ENCODE assay signal across 8 cellular contexts in the genomic region with DNA sequence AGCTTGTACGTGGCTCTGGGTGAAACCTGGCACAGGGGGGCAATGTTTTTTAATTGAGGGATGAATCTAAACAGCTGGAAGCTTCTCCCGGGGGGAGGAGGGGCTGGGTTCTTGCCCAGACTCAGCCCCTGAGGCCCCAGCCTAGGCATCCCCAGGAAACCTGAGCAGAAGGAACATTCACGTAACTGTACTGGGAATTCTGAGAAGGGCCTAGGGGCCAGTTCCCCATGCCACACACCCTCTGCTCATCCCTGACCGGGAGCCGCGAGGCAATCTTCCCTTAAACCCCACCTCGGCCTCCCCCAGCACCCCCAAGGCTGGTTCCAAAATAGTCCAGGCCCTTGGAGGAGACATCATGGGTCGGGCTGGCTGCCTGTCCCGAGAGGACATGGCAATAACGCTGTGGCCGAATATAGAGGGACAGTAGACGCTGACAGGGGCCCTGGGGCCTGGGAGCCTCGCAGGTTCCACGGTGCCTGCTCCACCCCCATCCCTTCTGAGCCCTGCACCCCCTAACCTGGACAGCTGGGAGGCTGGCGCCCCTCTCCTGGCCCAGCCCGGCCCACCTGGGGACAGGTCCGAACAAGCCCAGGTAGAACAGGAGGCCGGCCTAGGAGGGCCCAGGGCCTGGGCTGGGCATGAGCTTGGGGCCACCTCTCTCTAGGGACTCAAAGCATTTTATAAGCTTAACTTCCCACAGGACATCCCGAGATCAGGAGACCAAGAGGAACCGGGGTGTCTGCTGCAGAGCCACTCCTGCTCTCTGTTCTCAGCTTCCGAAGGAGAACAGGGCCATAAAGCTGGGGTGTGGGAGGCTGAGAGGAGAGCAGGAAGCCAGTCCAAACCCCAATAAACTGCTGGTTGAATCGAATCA.
DNase-seq lines count a peak whose midpoint lies in the region; ATAC-seq, FAIRE-seq and TF ChIP-seq lines count a peak whose summit lies in the region.
"Had no signal": no experiment of that assay in that cellular context is flagged by ENCODE, and none has a peak within 500 bp of the region (broad histone marks: within the 10 kb centered on the region; RNA-seq: fewer than 3 reads in every experiment).

No MANE protein-coding gene starts in this region.

- H3K4me1 ChIP-seq in K562 (replicated peaks in 1 of 2; ENCODE audit: control insufficient read depth in 2 of 2, insufficient read depth in 2 of 2, low read length in 2 of 2): peaks cover 51 to 78% of the 10 kb centered on the region in 2 experiments
- peaks cover 0 to 51% (median 30%) of the 10 kb centered on the region in 4 donors for H3K4me1 ChIP-seq in right lobe of liver

- FAIRE-seq in K562 (lab: Jason Lieb, UNC): no peak
- FAIRE-seq: GM18507 had no signal

- H4K20me1 ChIP-seq in K562 (replicated peaks; ENCODE audit: control insufficient read depth, insufficient read depth, low read length): no peaks in the 10 kb centered on the region

- H3K27ac ChIP-seq in K562 (ENCODE audit: extremely low read depth, low read depth, low read length): peak overlapping the region; percentile 73; the same call in 2 of the 3 replicates
- H3K27ac ChIP-seq in right lobe of liver: peak overlapping the region; percentile 86 to 99 (median 91)
- H3K27ac ChIP-seq in temporal lobe (ENCODE audit: low read depth, low read length): peak overlapping the region; percentile 53

- peak overlapping the region; percentile 40 to 85; a peak in 3 of 4 replicates for H3K9ac ChIP-seq in K562 (ENCODE audit: insufficient read depth in 1 of 2, low read depth in 2 of 2, low read length in 2 of 2)

- H3K9me3 ChIP-seq in K562 (replicated peaks; ENCODE audit: control insufficient read depth, insufficient read depth, low read depth, low read length) (no peaks in the 10 kb centered on the region), right lobe of liver (no peaks in the 10 kb centered on the region), MG63 (no peaks in the 10 kb centered on the region)

- no peak for TF ChIP-seq CTCF in K562 (IDR thresholded peaks at IDR 0.05 in 2 of 3, conservative IDR thresholded peaks at IDR 0.05 in 1 of 3; ENCODE audit: insufficient read depth in 2 of 3, low read depth in 1 of 3, low read length in 3 of 3)
- no peak for TF ChIP-seq CTCF in right lobe of liver (IDR thresholded peaks at IDR 0.05)

- no peaks in the 10 kb centered on the region for H3K9me1 ChIP-seq in K562 (ENCODE audit: control insufficient read depth, insufficient read depth, low read length)

- H3K79me2 ChIP-seq in K562 (ENCODE audit: control insufficient read depth, insufficient read depth, low read length): no peaks in the 10 kb centered on the region; the same call in 2 of the 3 replicates

- TF ChIP-seq POLR2A in K562 (conservative IDR thresholded peaks at IDR 0.05) (no peak), right lobe of liver (IDR thresholded peaks at IDR 0.05) (no peak)

- intact Hi-C loops in K562 (cut with micrococcal nuclease): loop anchor here (1.0 kb wide), 3 partner anchors 86 to 166 kb away; no protein-coding TSS in a partner anchor
- intact Hi-C loops in right lobe of liver (cut with DNase I): loop anchor here (5.0 to 10.0 kb wide), 4 partner anchors 82 to 165 kb away; a partner anchor contains a TSS

- TF ChIP-seq RAD21 in K562 (CRISPR knock-in tag; conservative IDR thresholded peaks at IDR 0.05 in 1 of 2, IDR thresholded peaks at IDR 0.05 in 1 of 2): no peak

- in situ Hi-C loops in K562 (cut with MboI): loop anchor here (5.0 to 10.0 kb wide), 2 partner anchors 87 to 405 kb away; a partner anchor contains a TSS

- H3K27me3 ChIP-seq in K562 (ENCODE audit: control insufficient read depth in 2 of 2, insufficient read depth in 2 of 2, low read length in 2 of 2) (no peaks in the 10 kb centered on the region), right lobe of liver (no peaks in the 10 kb centered on the region), MG63 (no peaks in the 10 kb centered on the region)

- POLR2A ChIA-PET in K562 (lab: Yijun Ruan, JAX): interaction anchor here (0.6 to 13.9 kb wide), 13 partner anchors 11 to 257 kb away, joined by 3 to 207 read pairs (median 3); a partner anchor contains a TSS

- peak overlapping the region; percentile 81; the same call in 1 of the 2 replicates for H3K4me2 ChIP-seq in K562 (ENCODE audit: insufficient read depth, low read length)

- BruUV-seq in K562 (replicated peaks; lab: Mats Ljungman, UMichigan): no TSS peak

- DNase-seq in LHCN-M2 (ENCODE audit: low read depth) (peak; percentile 41), K562 (ENCODE audit: extremely low read depth in 1 of 4, low spot score in 3 of 4) (no peak), right lobe of liver (peak in 1 of 3 donors; percentile 57), MG63 (no peak), H4 (ENCODE audit: low spot score) (no peak)

- H3K36me3 ChIP-seq in K562 (ENCODE audit: control insufficient read depth, insufficient read depth, low read length): no peaks in the 10 kb centered on the region
- H3K36me3 ChIP-seq in right lobe of liver: no peaks in the 10 kb centered on the region
- no peaks in the 10 kb centered on the region for H3K36me3 ChIP-seq in MG63

- 86% methylated on average over 17 of the region's 22 CpGs for WGBS in K562 (ENCODE audit: insufficient coverage, low coverage, missing lambda C conversion rate)
- 29% methylated on average over 6 of the region's 22 CpGs for WGBS in right lobe of liver (ENCODE audit: insufficient coverage, low coverage, low lambda C conversion rate, missing lambda C conversion rate)

- ATAC-seq in K562 (no peak), right lobe of liver (peak in 1 of 4 donors; percentile 3), GM19328 (IDR thresholded peaks at IDR 0.05; ENCODE audit: unreplicated experiment) (no peak)

- H2AFZ ChIP-seq in K562 (ENCODE audit: low read depth, low read length): peak overlapping the region; percentile 96

- H3K4me3 ChIP-seq in K562: no peak overlapping the region
- peak overlapping the region in 1 of 3 donors; percentile 31 for H3K4me3 ChIP-seq in right lobe of liver
- H3K4me3 ChIP-seq in MG63: no peak overlapping the region

- TF ChIP-seq EP300 in K562 (IDR thresholded peaks at IDR 0.05; ENCODE audit: low read length): no peak

- CTCF ChIA-PET in K562 (lab: Yijun Ruan, JAX; ENCODE audit: low intra/inter-chr PET ratio): interaction anchor here (1.5 to 1.9 kb wide), 3 partner anchors 86 to 166 kb away, joined by 10 to 15 read pairs (median 11); no protein-coding TSS in a partner anchor

TF ChIP-seq in K562, 482 proteins besides CTCF, POLR2A, EP300 and RAD21:
- TF ChIP-seq ZNF184 (CRISPR knock-in tag; IDR thresholded peaks at IDR 0.05) (no peak), NCOA6 (IDR thresholded peaks at IDR 0.05) (no peak), SIX5 (IDR thresholded peaks at IDR 0.05; ENCODE audit: borderline replicate concordance in 1 of 2, insufficient read depth in 1 of 2, low read depth in 1 of 2, low read length in 2 of 2) (no peak), HLTF (IDR thresholded peaks at IDR 0.05) (no peak), MTA2 (IDR thresholded peaks at IDR 0.05; ENCODE audit: low read depth) (no peak), KLF1 (tag; IDR thresholded peaks at IDR 0.05) (no peak), ZNF253 (CRISPR knock-in tag; conservative IDR thresholded peaks at IDR 0.05) (no peak), MCM3 (IDR thresholded peaks at IDR 0.05) (no peak)
- TF ChIP-seq, protein P1, sequence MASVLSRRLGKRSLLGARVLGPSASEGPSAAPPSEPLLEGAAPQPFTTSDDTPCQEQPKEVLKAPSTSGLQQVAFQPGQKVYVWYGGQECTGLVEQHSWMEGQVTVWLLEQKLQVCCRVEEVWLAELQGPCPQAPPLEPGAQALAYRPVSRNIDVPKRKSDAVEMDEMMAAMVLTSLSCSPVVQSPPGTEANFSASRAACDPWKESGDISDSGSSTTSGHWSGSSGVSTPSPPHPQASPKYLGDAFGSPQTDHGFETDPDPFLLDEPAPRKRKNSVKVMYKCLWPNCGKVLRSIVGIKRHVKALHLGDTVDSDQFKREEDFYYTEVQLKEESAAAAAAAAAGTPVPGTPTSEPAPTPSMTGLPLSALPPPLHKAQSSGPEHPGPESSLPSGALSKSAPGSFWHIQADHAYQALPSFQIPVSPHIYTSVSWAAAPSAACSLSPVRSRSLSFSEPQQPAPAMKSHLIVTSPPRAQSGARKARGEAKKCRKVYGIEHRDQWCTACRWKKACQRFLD (CRISPR knock-in tag; IDR thresholded peaks at IDR 0.05): no peak
- TF ChIP-seq, protein P2, sequence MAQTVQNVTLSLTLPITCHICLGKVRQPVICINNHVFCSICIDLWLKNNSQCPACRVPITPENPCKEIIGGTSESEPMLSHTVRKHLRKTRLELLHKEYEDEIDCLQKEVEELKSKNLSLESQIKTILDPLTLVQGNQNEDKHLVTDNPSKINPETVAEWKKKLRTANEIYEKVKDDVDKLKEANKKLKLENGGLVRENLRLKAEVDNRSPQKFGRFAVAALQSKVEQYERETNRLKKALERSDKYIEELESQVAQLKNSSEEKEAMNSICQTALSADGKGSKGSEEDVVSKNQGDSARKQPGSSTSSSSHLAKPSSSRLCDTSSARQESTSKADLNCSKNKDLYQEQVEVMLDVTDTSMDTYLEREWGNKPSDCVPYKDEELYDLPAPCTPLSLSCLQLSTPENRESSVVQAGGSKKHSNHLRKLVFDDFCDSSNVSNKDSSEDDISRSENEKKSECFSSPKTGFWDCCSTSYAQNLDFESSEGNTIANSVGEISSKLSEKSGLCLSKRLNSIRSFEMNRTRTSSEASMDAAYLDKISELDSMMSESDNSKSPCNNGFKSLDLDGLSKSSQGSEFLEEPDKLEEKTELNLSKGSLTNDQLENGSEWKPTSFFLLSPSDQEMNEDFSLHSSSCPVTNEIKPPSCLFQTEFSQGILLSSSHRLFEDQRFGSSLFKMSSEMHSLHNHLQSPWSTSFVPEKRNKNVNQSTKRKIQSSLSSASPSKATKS (CRISPR knock-in tag; IDR thresholded peaks at IDR 0.05): no peak
